ENCODE assay signal across 8 cellular contexts in the genomic region with DNA sequence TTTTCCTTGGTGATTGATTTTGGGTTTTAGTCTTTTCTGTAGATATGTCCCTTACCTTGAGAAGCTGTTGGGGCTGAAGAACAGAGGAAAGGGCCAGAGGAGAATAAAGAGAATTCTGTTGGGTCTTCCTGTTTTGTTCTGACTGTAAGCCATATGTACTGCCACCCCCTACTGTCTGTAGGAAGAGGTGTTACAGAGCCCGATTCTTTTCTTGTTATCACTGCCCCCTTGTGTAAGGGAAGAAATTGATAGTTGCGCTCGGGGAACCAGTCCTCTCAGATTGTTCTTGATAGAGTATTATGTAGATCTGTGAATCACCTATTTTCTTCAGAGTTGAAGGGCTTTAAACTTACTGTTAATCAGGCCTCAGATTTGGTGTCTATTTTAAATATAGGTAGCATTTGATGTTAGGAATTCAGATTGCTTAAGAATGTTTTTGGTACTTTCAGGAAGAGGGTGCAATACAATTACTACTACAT. TPM values are rescaled to one million over a fixed set of nuclear protein-coding genes. Genes with fewer than 3 reads are reported as not detected.
DNase-seq lines count a peak whose midpoint lies in the region; ATAC-seq and TF ChIP-seq lines count a peak whose summit lies in the region.

No MANE protein-coding gene starts in this region.

- TF ChIP-seq CTCF in DOHH2 (IDR thresholded peaks at IDR 0.05; ENCODE audit: low read depth, low read length, poor library complexity, severe bottlenecking) (peak; percentile 89), LNCAP (IDR thresholded peaks at IDR 0.05) (peak; percentile 89), Peyer's patch (IDR thresholded peaks at IDR 0.05) (peak; percentile 19 to 92 (median 78)), glutamatergic neuron (IDR thresholded peaks at IDR 0.05; ENCODE audit: partially characterized antibody, unreplicated experiment) (peak; percentile 74), prostate gland (IDR thresholded peaks at IDR 0.05) (peak in 3 of 4 experiments; percentile 84 to 94 (median 91))

- DNase-seq in Peyer's patch (peak in 1 of 3 donors; percentile 58), glutamatergic neuron (no peak), prostate gland (ENCODE audit: low spot score) (peak; percentile 66)
- peak; percentile 42 for DNase-seq in activated naive CD4-positive, alpha-beta T cell treated with anti-CD3 and anti-CD28 coated beads, Interleukin-2, amount 50 U/mL, for 16 hours

- H3K4me1 Mint-ChIP-seq in glutamatergic neuron (ENCODE audit: low read depth, unreplicated experiment) = peaks cover 14% of the 10 kb centered on the region

- H3K27ac Mint-ChIP-seq in glutamatergic neuron (ENCODE audit: unreplicated experiment) = peak overlapping the region; percentile 76

- peaks cover 9% of the 10 kb centered on the region; the same call in 1 of the 2 replicates for H4K20me1 ChIP-seq in DOHH2 (ENCODE audit: control insufficient read depth, insufficient read depth, low read depth, low read length)

- H3F3A ChIP-seq in DOHH2 (ENCODE audit: control insufficient read depth, insufficient read depth) = peaks cover 3% of the 10 kb centered on the region; the same call in 1 of the 2 replicates

- H3K9me2 ChIP-seq in DOHH2 (replicated peaks; ENCODE audit: control insufficient read depth, low read length) = no peaks in the 10 kb centered on the region

- H3K4me1 ChIP-seq in DOHH2 (ENCODE audit: control insufficient read depth, low read length) (peaks cover 16% of the 10 kb centered on the region), Peyer's patch (peaks cover 0 to 18% (median 4%) of the 10 kb centered on the region in 4 donors), prostate gland (replicated peaks) (no peaks in the 10 kb centered on the region)

- H3K27ac ChIP-seq in DOHH2 (ENCODE audit: low read depth, low read length) (no peak overlapping the region), Peyer's patch (no peak overlapping the region), prostate gland (no peak overlapping the region)

- H3K4me3 ChIP-seq in DOHH2 (ENCODE audit: low read length) = no peak overlapping the region; the same call in 1 of the 2 replicates
- H3K4me3 ChIP-seq in Peyer's patch = no peak overlapping the region
- no peak overlapping the region for H3K4me3 ChIP-seq in prostate gland

- H3K4me3 Mint-ChIP-seq in glutamatergic neuron (ENCODE audit: unreplicated experiment) = peak overlapping the region; percentile 61

- H3K36me3 Mint-ChIP-seq in glutamatergic neuron (ENCODE audit: unreplicated experiment) = no peaks in the 10 kb centered on the region

- ATAC-seq in GM21619 (IDR thresholded peaks at IDR 0.05; ENCODE audit: unreplicated experiment) = peak; percentile 82
- ATAC-seq in HG03097 (IDR thresholded peaks at IDR 0.05; ENCODE audit: low FRiP score, unreplicated experiment) = no peak

- H3K36me3 ChIP-seq in DOHH2 (ENCODE audit: control insufficient read depth, low read length) (no peaks in the 10 kb centered on the region), Peyer's patch (no peaks in the 10 kb centered on the region), prostate gland (no peaks in the 10 kb centered on the region)

- H3K4me2 ChIP-seq in DOHH2 (ENCODE audit: low read length) = peak overlapping the region; percentile 40

- H3K27me3 ChIP-seq in DOHH2 (ENCODE audit: control insufficient read depth, low read length) = peaks cover 32% of the 10 kb centered on the region
- H3K27me3 ChIP-seq in Peyer's patch = no peaks in the 10 kb centered on the region
- no peaks in the 10 kb centered on the region for H3K27me3 ChIP-seq in prostate gland (replicated peaks; ENCODE audit: insufficient read depth)

- H3K27me3 Mint-ChIP-seq in glutamatergic neuron (ENCODE audit: unreplicated experiment) = peaks cover 5% of the 10 kb centered on the region

- intact Hi-C loops in prostate gland (cut with DNase I) = loop anchor here (2.0 kb wide), 1 partner anchor 266 kb away; no protein-coding TSS in a partner anchor

- H3K9me3 ChIP-seq in DOHH2 (ENCODE audit: control insufficient read depth, insufficient read depth, low read length) (no peaks in the 10 kb centered on the region), Peyer's patch (no peaks in the 10 kb centered on the region), prostate gland (no peaks in the 10 kb centered on the region)

- H3K79me2 ChIP-seq in DOHH2 (ENCODE audit: control insufficient read depth, low read length) = no peaks in the 10 kb centered on the region

- WGBS in prostate gland = 0% methylated on average over 3 of the region's 3 CpGs

- peaks cover 5% of the 10 kb centered on the region for H3K9me3 Mint-ChIP-seq in glutamatergic neuron (ENCODE audit: unreplicated experiment)

- TF ChIP-seq POLR2A in Peyer's patch (IDR thresholded peaks at IDR 0.05) = no peak
- no peak for TF ChIP-seq POLR2A in prostate gland (IDR thresholded peaks at IDR 0.05)

RNA-seq across cellular contexts. Expression of a gene that starts 2.4 kb away (rescaled TPM):
- 10 to 100 TPM in 2 of 4 donors, 1 to 10 TPM in 2; 3.2 to 21.5 (median 7.8) TPM for total RNA-seq in Peyer's patch
- total RNA-seq in glutamatergic neuron (ENCODE audit: unreplicated experiment) = 136 TPM
- 100 to 1,000 TPM in 1 of 2 donors, 1 to 10 TPM in 1; 8.0 to 193 TPM for total RNA-seq in prostate gland
